Comparison of ENCODE assay signal across 8 cellular contexts in genomic region chr4:99087887-99088484, GRCh38. TPM values are rescaled to one million over a fixed set of nuclear protein-coding genes. Genes with fewer than 3 reads are reported as not detected.
A peak's percentile ranks its signal among the peaks of the same experiment; 100 is the strongest.
DNase-seq lines count a peak whose midpoint lies in the region; ATAC-seq and TF ChIP-seq lines count a peak whose summit lies in the region.

No MANE protein-coding gene starts in this region.

- H3K4me3 Mint-ChIP-seq in stimulated activated naive B cell treated with anti-CD40 and anti-IgM and Interleukin-4, amounts not matched to agents 10 μg/mL and 1 μg/mL and 100 μg/mL, for 72 hours: peak overlapping the region; percentile 97 to 99

- ATAC-seq in GM21423 (IDR thresholded peaks at IDR 0.05; ENCODE audit: unreplicated experiment) (peak; percentile 23), SK-N-SH treated with all-trans-retinoic acid at 6 μM for 48 hours (peak; percentile 64), left lung (peak; percentile 71)
- peak; percentile 13 to 16 for ATAC-seq in stimulated activated naive B cell treated with anti-CD40 and anti-IgM and Interleukin-4, amounts not matched to agents 10 μg/mL and 1 μg/mL and 100 μg/mL, for 72 hours (replicated peaks)

- no peak for TF ChIP-seq CTCF in left lung (IDR thresholded peaks at IDR 0.05)

- H3K4me1 Mint-ChIP-seq in stimulated activated naive B cell treated with anti-CD40 and anti-IgM and Interleukin-4, amounts not matched to agents 10 μg/mL and 1 μg/mL and 100 μg/mL, for 72 hours: peaks cover 14 to 52% of the 10 kb centered on the region in 2 donors

- H3K4me3 ChIP-seq in left lung: peak overlapping the region; percentile 64 to 66

- DNase-seq in DMS 273 (lab: John Stamatoyannopoulos, UW; ENCODE audit: unreplicated experiment) (peak; percentile 50), DMS 273 treated with DMSO at 0.1 percent for 48 hours (lab: John Stamatoyannopoulos, UW) (no peak), HS-27A (ENCODE audit: low read depth) (peak; percentile 5), dermis blood vessel endothelial cell (peak; percentile 71), left lung (peak in 1 of 2 donors; percentile 78)
- DNase-seq in stimulated activated naive B cell treated with anti-CD40 and anti-IgM and Interleukin-4, amounts not matched to agents 10 μg/mL and 1 μg/mL and 100 μg/mL, for 72 hours: no peak

- intact Hi-C loops in left lung (cut with DNase I): no loop called here

- no peaks in the 10 kb centered on the region for H3K9me3 Mint-ChIP-seq in stimulated activated naive B cell treated with anti-CD40 and anti-IgM and Interleukin-4, amounts not matched to agents 10 μg/mL and 1 μg/mL and 100 μg/mL, for 72 hours

- no peaks in the 10 kb centered on the region for H3K9me3 ChIP-seq in left lung

- H3K27me3 Mint-ChIP-seq in stimulated activated naive B cell treated with anti-CD40 and anti-IgM and Interleukin-4, amounts not matched to agents 10 μg/mL and 1 μg/mL and 100 μg/mL, for 72 hours: no peaks in the 10 kb centered on the region

- H3K36me3 Mint-ChIP-seq in stimulated activated naive B cell treated with anti-CD40 and anti-IgM and Interleukin-4, amounts not matched to agents 10 μg/mL and 1 μg/mL and 100 μg/mL, for 72 hours: peaks cover 19 to 22% of the 10 kb centered on the region in 2 donors

- H3K27me3 ChIP-seq in left lung: no peaks in the 10 kb centered on the region

- peaks cover 0 to 24% of the 10 kb centered on the region in 2 donors for H3K36me3 ChIP-seq in left lung

- H3K27ac ChIP-seq in left lung: peak overlapping the region; percentile 88 to 95

- H3K27ac Mint-ChIP-seq in stimulated activated naive B cell treated with anti-CD40 and anti-IgM and Interleukin-4, amounts not matched to agents 10 μg/mL and 1 μg/mL and 100 μg/mL, for 72 hours: peak overlapping the region; percentile 98

- H3K4me1 ChIP-seq in left lung: peaks cover 4 to 44% of the 10 kb centered on the region in 2 donors

TF ChIP-seq in SK-N-SH treated with all-trans-retinoic acid at 6 μM for 48 hours, 23 proteins besides CTCF, POLR2A, EP300 and RAD21:
- TF ChIP-seq, protein P1, sequence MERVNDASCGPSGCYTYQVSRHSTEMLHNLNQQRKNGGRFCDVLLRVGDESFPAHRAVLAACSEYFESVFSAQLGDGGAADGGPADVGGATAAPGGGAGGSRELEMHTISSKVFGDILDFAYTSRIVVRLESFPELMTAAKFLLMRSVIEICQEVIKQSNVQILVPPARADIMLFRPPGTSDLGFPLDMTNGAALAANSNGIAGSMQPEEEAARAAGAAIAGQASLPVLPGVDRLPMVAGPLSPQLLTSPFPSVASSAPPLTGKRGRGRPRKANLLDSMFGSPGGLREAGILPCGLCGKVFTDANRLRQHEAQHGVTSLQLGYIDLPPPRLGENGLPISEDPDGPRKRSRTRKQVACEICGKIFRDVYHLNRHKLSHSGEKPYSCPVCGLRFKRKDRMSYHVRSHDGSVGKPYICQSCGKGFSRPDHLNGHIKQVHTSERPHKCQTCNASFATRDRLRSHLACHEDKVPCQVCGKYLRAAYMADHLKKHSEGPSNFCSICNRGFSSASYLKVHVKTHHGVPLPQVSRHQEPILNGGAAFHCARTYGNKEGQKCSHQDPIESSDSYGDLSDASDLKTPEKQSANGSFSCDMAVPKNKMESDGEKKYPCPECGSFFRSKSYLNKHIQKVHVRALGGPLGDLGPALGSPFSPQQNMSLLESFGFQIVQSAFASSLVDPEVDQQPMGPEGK (CRISPR knock-in tag; IDR thresholded peaks at IDR 0.05; ENCODE audit: borderline replicate concordance): no peak
- TF ChIP-seq CSRNP3 (CRISPR knock-in tag; IDR thresholded peaks at IDR 0.05) (no peak), TCF4 (CRISPR knock-in tag; IDR thresholded peaks at IDR 0.05; ENCODE audit: borderline replicate concordance) (no peak), GLIS3 (CRISPR knock-in tag; IDR thresholded peaks at IDR 0.05) (no peak), CREB5 (CRISPR knock-in tag; IDR thresholded peaks at IDR 0.05; ENCODE audit: low read depth) (no peak), BACH2 (CRISPR knock-in tag; IDR thresholded peaks at IDR 0.05; ENCODE audit: borderline replicate concordance) (no peak), TOX (CRISPR knock-in tag; IDR thresholded peaks at IDR 0.05; ENCODE audit: borderline replicate concordance) (no peak), SNAI2 (CRISPR knock-in tag; IDR thresholded peaks at IDR 0.05) (no peak), ESRRG (CRISPR knock-in tag; IDR thresholded peaks at IDR 0.05) (no peak), CSDC2 (CRISPR knock-in tag; IDR thresholded peaks at IDR 0.05) (no peak), ZNF70 (CRISPR knock-in tag; IDR thresholded peaks at IDR 0.05) (no peak), ARNTL (CRISPR knock-in tag; IDR thresholded peaks at IDR 0.05; ENCODE audit: borderline replicate concordance, low read depth) (no peak), ZFP30 (CRISPR knock-in tag; IDR thresholded peaks at IDR 0.05) (no peak), ZNF565 (CRISPR knock-in tag; conservative IDR thresholded peaks at IDR 0.05; ENCODE audit: low read depth) (no peak)
- TF ChIP-seq, protein P2, sequence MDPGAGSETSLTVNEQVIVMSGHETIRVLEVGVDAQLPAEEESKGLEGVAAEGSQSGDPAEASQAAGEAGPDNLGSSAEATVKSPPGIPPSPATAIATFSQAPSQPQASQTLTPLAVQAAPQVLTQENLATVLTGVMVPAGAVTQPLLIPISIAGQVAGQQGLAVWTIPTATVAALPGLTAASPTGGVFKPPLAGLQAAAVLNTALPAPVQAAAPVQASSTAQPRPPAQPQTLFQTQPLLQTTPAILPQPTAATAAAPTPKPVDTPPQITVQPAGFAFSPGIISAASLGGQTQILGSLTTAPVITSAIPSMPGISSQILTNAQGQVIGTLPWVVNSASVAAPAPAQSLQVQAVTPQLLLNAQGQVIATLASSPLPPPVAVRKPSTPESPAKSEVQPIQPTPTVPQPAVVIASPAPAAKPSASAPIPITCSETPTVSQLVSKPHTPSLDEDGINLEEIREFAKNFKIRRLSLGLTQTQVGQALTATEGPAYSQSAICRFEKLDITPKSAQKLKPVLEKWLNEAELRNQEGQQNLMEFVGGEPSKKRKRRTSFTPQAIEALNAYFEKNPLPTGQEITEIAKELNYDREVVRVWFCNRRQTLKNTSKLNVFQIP (CRISPR knock-in tag; IDR thresholded peaks at IDR 0.05; ENCODE audit: borderline replicate concordance, low read depth): no peak

RNA-seq across cellular contexts. Expression of gene ADH5, which starts 0.6 kb away (rescaled TPM):
- total RNA-seq in dermis blood vessel endothelial cell (69.8 and 77.2 TPM in 2 replicates), left lung (100 to 1,000 TPM; 152 to 160 TPM)

RNA-seq across cellular contexts. Expression of gene ADH4, which starts 56.1 kb away (rescaled TPM):
- total RNA-seq in dermis blood vessel endothelial cell: not detected in 2 replicates
- total RNA-seq in left lung: not detected

Comparison
In these comparisons a context has a peak if more than half of its experiments do, and no peak if none do; other contexts are left out.
1. DNase-seq: peak in DMS 273 (single experiment), HS-27A (single experiment) and dermis blood vessel endothelial cell (single experiment); none in DMS 273 treated with DMSO at 0.1 percent for 48 hours (single experiment) and stimulated activated naive B cell treated with anti-CD40 and anti-IgM and Interleukin-4, amounts not matched to agents 10 μg/mL and 1 μg/mL and 100 μg/mL, for 72 hours (single experiment).
2. ATAC-seq: peak in every context shown above with its lines; median percentile 71 in left lung; 64 in SK-N-SH treated with all-trans-retinoic acid at 6 μM for 48 hours; 23 in GM21423; 14 in stimulated activated naive B cell treated with anti-CD40 and anti-IgM and Interleukin-4, amounts not matched to agents 10 μg/mL and 1 μg/mL and 100 μg/mL, for 72 hours.